8 cellular contexts compared by ENCODE assay signal in genomic region chr15:66472176-66472999, GRCh38. TPM values are rescaled to one million over a fixed set of nuclear protein-coding genes. Genes with fewer than 3 reads are reported as not detected.
DNase-seq lines count a peak whose midpoint lies in the region; ATAC-seq, FAIRE-seq and TF ChIP-seq lines count a peak whose summit lies in the region.

No MANE protein-coding gene starts in this region.

- no peak for TF ChIP-seq EP300 in esophagus muscularis mucosa (IDR thresholded peaks at IDR 0.05)

- H3K4me1 Mint-ChIP-seq in T-helper 2 cell treated with Interferon-gamma antibody and Interleukin-4, amounts not matched to agents 5 μg/mL and 100 μg/mL, for 36 hours (ENCODE audit: low read depth) = peaks cover 38% of the 10 kb centered on the region
- peaks cover 31% of the 10 kb centered on the region for H3K4me1 Mint-ChIP-seq in stimulated activated memory B cell treated with anti-CD40 and anti-IgM and Interleukin-4, amounts not matched to agents 10 μg/mL and 1 μg/mL and 100 μg/mL, for 72 hours

- H3K4me3 ChIP-seq in endothelial cell of umbilical vein (replicated peaks in 1 of 3; ENCODE audit: insufficient read depth in 1 of 3, low read depth in 1 of 3, low read length in 3 of 3) = no peak overlapping the region
- H3K4me3 ChIP-seq in esophagus muscularis mucosa = no peak overlapping the region

- H3K4me3 Mint-ChIP-seq in T-helper 2 cell treated with Interferon-gamma antibody and Interleukin-4, amounts not matched to agents 5 μg/mL and 100 μg/mL, for 36 hours = peak overlapping the region; percentile 78
- H3K4me3 Mint-ChIP-seq in stimulated activated memory B cell treated with anti-CD40 and anti-IgM and Interleukin-4, amounts not matched to agents 10 μg/mL and 1 μg/mL and 100 μg/mL, for 72 hours = peak overlapping the region; percentile 38

- CTCF ChIA-PET in endothelial cell of umbilical vein (lab: Charles Lee) = interaction anchor here (0.8 to 2.8 kb wide), 3 partner anchors 13 to 25 kb away, joined by 3 to 10 read pairs (median 4); partner anchors contain the start of gene SNAPC5

- H3K9me3 ChIP-seq in endothelial cell of umbilical vein (replicated peaks; ENCODE audit: control insufficient read depth, insufficient read depth, low read length) (no peaks in the 10 kb centered on the region), esophagus muscularis mucosa (no peaks in the 10 kb centered on the region)

- ATAC-seq in GM18508 (IDR thresholded peaks at IDR 0.05; ENCODE audit: insufficient read depth, unreplicated experiment) (peak; percentile 73), HG02642 (IDR thresholded peaks at IDR 0.05; ENCODE audit: poor library complexity, unreplicated experiment) (peak; percentile 78)
- peak; percentile 90 for ATAC-seq in stimulated activated memory B cell treated with anti-CD40 and anti-IgM and Interleukin-4, amounts not matched to agents 10 μg/mL and 1 μg/mL and 100 μg/mL, for 72 hours

- H3K9me3 Mint-ChIP-seq in T-helper 2 cell treated with Interferon-gamma antibody and Interleukin-4, amounts not matched to agents 5 μg/mL and 100 μg/mL, for 36 hours = no peaks in the 10 kb centered on the region
- no peaks in the 10 kb centered on the region for H3K9me3 Mint-ChIP-seq in stimulated activated memory B cell treated with anti-CD40 and anti-IgM and Interleukin-4, amounts not matched to agents 10 μg/mL and 1 μg/mL and 100 μg/mL, for 72 hours

- no peaks in the 10 kb centered on the region for H4K20me1 ChIP-seq in endothelial cell of umbilical vein (replicated peaks; ENCODE audit: control insufficient read depth, extremely low read depth, insufficient read depth, low read length)

- no peak overlapping the region for H3K4me2 ChIP-seq in endothelial cell of umbilical vein (ENCODE audit: insufficient read depth, low read length)

- H2AFZ ChIP-seq in endothelial cell of umbilical vein (ENCODE audit: low read depth, low read length) = no peak overlapping the region

- H3K9me1 ChIP-seq in endothelial cell of umbilical vein (replicated peaks; ENCODE audit: control insufficient read depth, extremely low read depth, insufficient read depth, low read length) = no peaks in the 10 kb centered on the region

- H3K36me3 Mint-ChIP-seq in T-helper 2 cell treated with Interferon-gamma antibody and Interleukin-4, amounts not matched to agents 5 μg/mL and 100 μg/mL, for 36 hours (ENCODE audit: low read depth) = peaks cover 15% of the 10 kb centered on the region
- peaks cover 18% of the 10 kb centered on the region for H3K36me3 Mint-ChIP-seq in stimulated activated memory B cell treated with anti-CD40 and anti-IgM and Interleukin-4, amounts not matched to agents 10 μg/mL and 1 μg/mL and 100 μg/mL, for 72 hours

- H3K36me3 ChIP-seq in endothelial cell of umbilical vein (ENCODE audit: control insufficient read depth in 2 of 2, extremely low read depth in 1 of 2, insufficient read depth in 2 of 2, low read length in 2 of 2) (no peaks in the 10 kb centered on the region), esophagus muscularis mucosa (no peaks in the 10 kb centered on the region)

- H3K27ac ChIP-seq in endothelial cell of umbilical vein (ENCODE audit: insufficient read depth, low read depth, low read length) (no peak overlapping the region), esophagus muscularis mucosa (replicated peaks in 1 of 4) (peak overlapping the region in 1 of 4 donors; percentile 1)

- H3K4me1 ChIP-seq in endothelial cell of umbilical vein (ENCODE audit: control insufficient read depth, extremely low read depth, insufficient read depth, low read length) (peaks cover 11% of the 10 kb centered on the region), esophagus muscularis mucosa (peaks cover 10 to 19% (median 16%) of the 10 kb centered on the region in 4 donors)

- TF ChIP-seq CTCF in endothelial cell of umbilical vein (IDR thresholded peaks at IDR 0.05; ENCODE audit: extremely low read depth in 1 of 2, insufficient read depth in 1 of 2, low read depth in 1 of 2, low read length in 2 of 2) (no peak), esophagus muscularis mucosa (IDR thresholded peaks at IDR 0.05) (no peak)

- no peaks in the 10 kb centered on the region for H3K27me3 Mint-ChIP-seq in T-helper 2 cell treated with Interferon-gamma antibody and Interleukin-4, amounts not matched to agents 5 μg/mL and 100 μg/mL, for 36 hours (ENCODE audit: low read depth)
- H3K27me3 Mint-ChIP-seq in stimulated activated memory B cell treated with anti-CD40 and anti-IgM and Interleukin-4, amounts not matched to agents 10 μg/mL and 1 μg/mL and 100 μg/mL, for 72 hours = no peaks in the 10 kb centered on the region

- BruUV-seq in endothelial cell of umbilical vein (replicated peaks; lab: Mats Ljungman, UMichigan) = no TSS peak

- H3K79me2 ChIP-seq in endothelial cell of umbilical vein (ENCODE audit: control insufficient read depth, insufficient read depth, low read length) = no peaks in the 10 kb centered on the region

- peak; percentile 44 for FAIRE-seq in endothelial cell of umbilical vein (lab: Jason Lieb, UNC)

- WGBS in esophagus muscularis mucosa = 80% methylated on average over 8 of the region's 8 CpGs

- H3K27me3 ChIP-seq in endothelial cell of umbilical vein (ENCODE audit: control insufficient read depth in 2 of 2, insufficient read depth in 2 of 2, low read length in 2 of 2) (no peaks in the 10 kb centered on the region), esophagus muscularis mucosa (no peaks in the 10 kb centered on the region)

- peak; percentile 38 for DNase-seq in T-helper 2 cell treated with Interferon-gamma antibody and Interleukin-4, amounts not matched to agents 5 μg/mL and 100 μg/mL, for 36 hours (ENCODE audit: low spot score)
- peak; percentile 41 for DNase-seq in endothelial cell of umbilical vein (ENCODE audit: low read depth, low spot score)
- no peak for DNase-seq in esophagus muscularis mucosa (ENCODE audit: extremely low spot score)
- DNase-seq in NCI-H748 treated with DMSO at 0.1 percent for 48 hours (lab: John Stamatoyannopoulos, UW) = no peak
- no peak for DNase-seq in OCI-M2 (lab: John Stamatoyannopoulos, UW; ENCODE audit: unreplicated experiment)

- TF ChIP-seq POLR2A in endothelial cell of umbilical vein (IDR thresholded peaks at IDR 0.05; ENCODE audit: low read depth, low read length) (no peak), esophagus muscularis mucosa (IDR thresholded peaks at IDR 0.05; ENCODE audit: low read depth) (no peak)

- H3K27ac Mint-ChIP-seq in T-helper 2 cell treated with Interferon-gamma antibody and Interleukin-4, amounts not matched to agents 5 μg/mL and 100 μg/mL, for 36 hours = peak overlapping the region; percentile 91
- peak overlapping the region; percentile 81 for H3K27ac Mint-ChIP-seq in stimulated activated memory B cell treated with anti-CD40 and anti-IgM and Interleukin-4, amounts not matched to agents 10 μg/mL and 1 μg/mL and 100 μg/mL, for 72 hours

- intact Hi-C loops in endothelial cell of umbilical vein (cut with micrococcal nuclease) (no loop called here), esophagus muscularis mucosa (cut with DNase I) (no loop called here)

- no peak overlapping the region for H3K9ac ChIP-seq in endothelial cell of umbilical vein (replicated peaks; ENCODE audit: extremely low read depth, insufficient read depth, low read length)

- POLR2A ChIA-PET in endothelial cell of umbilical vein (lab: Charles Lee) = interaction anchor here (0.6 kb wide), 1 partner anchor 25 kb away, joined by 5 read pairs; no protein-coding TSS in a partner anchor

- dilution Hi-C loops in endothelial cell of umbilical vein (cut with MboI; ENCODE audit: extremely low pct_ligation_motif_present, low sequenced_read_pairs) = no loop called here

TF ChIP-seq in endothelial cell of umbilical vein, 7 proteins besides CTCF, POLR2A, EP300 and RAD21:
- TF ChIP-seq POLR2AphosphoS5 (IDR thresholded peaks at IDR 0.05; ENCODE audit: insufficient read depth, low read depth, low read length) (no peak), JUN (IDR thresholded peaks at IDR 0.05; ENCODE audit: borderline replicate concordance, insufficient read depth, insufficient read length, low read depth) (peak; percentile 10)

RNA-seq across cellular contexts. Expression of gene SNAPC5, which starts 25.2 kb away (rescaled TPM):
- total RNA-seq in endothelial cell of umbilical vein (13.6 and 17.4 TPM in 2 replicates), esophagus muscularis mucosa (10 to 100 TPM; 23.3 to 44.9 (median 34.7) TPM)
- 14.5 and 16.0 TPM in 2 replicates for polyA plus RNA-seq in endothelial cell of umbilical vein
- polyA plus RNA-seq in endothelial cell of umbilical vein (2011; cell fraction: cytosol; rRNA removed) = 34.2 and 35.5 TPM in 2 replicates
- polyA plus RNA-seq in endothelial cell of umbilical vein (2011; cell fraction: nucleus; rRNA removed) = 10.3 and 12.0 TPM in 2 replicates
- polyA plus RNA-seq in endothelial cell of umbilical vein (2012) = 17.3 and 23.7 TPM in 2 replicates
- polyA minus RNA-seq in endothelial cell of umbilical vein = 10.6 and 12.6 TPM in 2 replicates
- polyA minus RNA-seq in endothelial cell of umbilical vein (2011; cell fraction: cytosol; rRNA and poly(A)+ RNA removed) = 24.3 TPM
- 4.0 and 4.6 TPM in 2 replicates for polyA minus RNA-seq in endothelial cell of umbilical vein (2011; cell fraction: nucleus; rRNA and poly(A)+ RNA removed)

RNA-seq across cellular contexts. Expression of gene RPL4, which starts 32.3 kb away (rescaled TPM):
- total RNA-seq in endothelial cell of umbilical vein (2,534 and 2,598 TPM in 2 replicates), esophagus muscularis mucosa (1,000 to 10,000 TPM; 2,782 to 4,577 (median 3,551) TPM)
- polyA plus RNA-seq in endothelial cell of umbilical vein = 2,896 and 3,530 TPM in 2 replicates
- 4,505 and 4,880 TPM in 2 replicates for polyA plus RNA-seq in endothelial cell of umbilical vein (2011; cell fraction: cytosol; rRNA removed)
- polyA plus RNA-seq in endothelial cell of umbilical vein (2011; cell fraction: nucleus; rRNA removed) = 1,563 and 1,931 TPM in 2 replicates
- 2,845 and 3,612 TPM in 2 replicates for polyA plus RNA-seq in endothelial cell of umbilical vein (2012)
- 3,300 and 3,522 TPM in 2 replicates for polyA minus RNA-seq in endothelial cell of umbilical vein
- 1,957 TPM for polyA minus RNA-seq in endothelial cell of umbilical vein (2011; cell fraction: cytosol; rRNA and poly(A)+ RNA removed)
- 399 and 512 TPM in 2 replicates for polyA minus RNA-seq in endothelial cell of umbilical vein (2011; cell fraction: nucleus; rRNA and poly(A)+ RNA removed)

RNA-seq across cellular contexts. Expression of gene ZWILCH, which starts 32.7 kb away (rescaled TPM):
- total RNA-seq in endothelial cell of umbilical vein (28.8 and 29.8 TPM in 2 replicates), esophagus muscularis mucosa (1 to 10 TPM; 2.1 to 3.3 (median 2.4) TPM)
- 5.7 and 9.3 TPM in 2 replicates for polyA plus RNA-seq in endothelial cell of umbilical vein
- polyA plus RNA-seq in endothelial cell of umbilical vein (2011; cell fraction: cytosol; rRNA removed) = 16.8 and 17.1 TPM in 2 replicates
- polyA plus RNA-seq in endothelial cell of umbilical vein (2011; cell fraction: nucleus; rRNA removed) = 19.6 and 32.0 TPM in 2 replicates
- polyA plus RNA-seq in endothelial cell of umbilical vein (2012) = 15.7 and 28.2 TPM in 2 replicates
- 17.5 and 20.9 TPM in 2 replicates for polyA minus RNA-seq in endothelial cell of umbilical vein
- 47.4 TPM for polyA minus RNA-seq in endothelial cell of umbilical vein (2011; cell fraction: cytosol; rRNA and poly(A)+ RNA removed)
- 8.6 and 24.0 TPM in 2 replicates for polyA minus RNA-seq in endothelial cell of umbilical vein (2011; cell fraction: nucleus; rRNA and poly(A)+ RNA removed)

Comparison
In these comparisons a context has a peak if more than half of its experiments do, and no peak if none do; other contexts are left out.
1. DNase-seq: peak in T-helper 2 cell treated with Interferon-gamma antibody and Interleukin-4, amounts not matched to agents 5 μg/mL and 100 μg/mL, for 36 hours (single experiment) and endothelial cell of umbilical vein (single experiment); none in esophagus muscularis mucosa (single experiment), NCI-H748 treated with DMSO at 0.1 percent for 48 hours (single experiment) and OCI-M2 (single experiment).
2. Peak in every context shown above with its lines, with median percentiles within 50 percentile points of each other: ATAC-seq.